In the genomic region with DNA sequence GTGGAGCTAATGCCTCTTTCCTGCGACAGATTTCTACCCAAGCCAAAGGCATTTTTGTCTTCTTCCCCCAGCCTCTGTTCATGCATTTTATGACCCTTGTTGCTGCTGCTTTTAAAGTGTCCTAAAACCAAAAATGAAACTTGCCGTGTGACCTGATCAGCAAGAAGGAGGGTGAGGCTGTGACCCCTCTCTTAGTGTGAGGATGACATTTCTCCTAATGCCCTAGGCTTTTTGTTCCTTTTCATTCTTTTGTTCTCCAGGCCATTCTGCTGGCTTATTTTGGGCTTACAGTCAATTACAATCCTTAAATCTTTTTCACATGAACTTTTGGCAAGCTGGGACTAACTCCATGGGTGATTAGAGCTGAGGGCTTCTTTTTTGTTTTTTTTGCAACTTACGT, we compare ENCODE assay signal across 11 cellular contexts. TPM values are rescaled to one million over a fixed set of nuclear protein-coding genes. Genes with fewer than 3 reads are reported as not detected.
DNase-seq lines count a peak whose midpoint lies in the region; ATAC-seq lines count a peak whose summit lies in the region.
"Had no signal": no experiment of that assay in that cellular context is flagged by ENCODE, and none has a peak within 500 bp of the region (broad histone marks: within the 10 kb centered on the region; RNA-seq: fewer than 3 reads in every experiment).

No MANE protein-coding gene starts in this region.

- H3K27ac ChIP-seq in right cardiac atrium (ENCODE audit: low read length) = no peak overlapping the region

- peaks cover 14% of the 10 kb centered on the region for H3K4me1 ChIP-seq in right cardiac atrium (ENCODE audit: control insufficient read depth, insufficient read depth, low read length)

- intact Hi-C loops in activated CD4-positive, alpha-beta memory T cell treated with anti-CD3 and anti-CD28 coated beads for 36 hours (cut with micrococcal nuclease) = no loop called here
- intact Hi-C loops in right cardiac atrium (cut with DNase I) = no loop called here

- H3K27ac Mint-ChIP-seq in T-helper 17 cell = peak overlapping the region; percentile 65
- H3K27ac Mint-ChIP-seq in stimulated activated effector memory CD8-positive, alpha-beta T cell treated with anti-CD3 and anti-CD28 coated beads, Interleukin-12 subunit alpha, Interleukin-12 subunit beta, amount 100 ng/mL, for 72 hours = peak overlapping the region; percentile 68
- no peak overlapping the region for H3K27ac Mint-ChIP-seq in activated CD4-positive, alpha-beta memory T cell treated with anti-CD3 and anti-CD28 coated beads for 36 hours

- H3K4me3 Mint-ChIP-seq in T-helper 17 cell = no peak overlapping the region
- H3K4me3 Mint-ChIP-seq in stimulated activated effector memory CD8-positive, alpha-beta T cell treated with anti-CD3 and anti-CD28 coated beads, Interleukin-12 subunit alpha, Interleukin-12 subunit beta, amount 100 ng/mL, for 72 hours = no peak overlapping the region
- no peak overlapping the region for H3K4me3 Mint-ChIP-seq in activated CD4-positive, alpha-beta memory T cell treated with anti-CD3 and anti-CD28 coated beads for 36 hours

- 52% methylated on average over 3 of the region's 3 CpGs for WGBS in right cardiac atrium

- no peak overlapping the region for H3K4me3 ChIP-seq in right cardiac atrium (ENCODE audit: low read length)
- H3K4me3 ChIP-seq: ovary had no signal

- no peaks in the 10 kb centered on the region for H3K27me3 Mint-ChIP-seq in T-helper 17 cell
- no peaks in the 10 kb centered on the region for H3K27me3 Mint-ChIP-seq in activated CD4-positive, alpha-beta memory T cell treated with anti-CD3 and anti-CD28 coated beads for 36 hours

- POLR2A ChIA-PET in activated CD4-positive, alpha-beta memory T cell treated with anti-CD3 and anti-CD28 coated beads for 36 hours (lab: Charles Lee) = no interaction called here

- no peaks in the 10 kb centered on the region for H3K9me3 ChIP-seq in T-helper 17 cell (ENCODE audit: control insufficient read depth, low read length, poor library complexity, severe bottlenecking)
- no peaks in the 10 kb centered on the region for H3K9me3 ChIP-seq in right cardiac atrium (ENCODE audit: control insufficient read depth, low read length)
- H3K9me3 ChIP-seq: ovary had no signal

- CTCF ChIA-PET in activated CD4-positive, alpha-beta memory T cell treated with anti-CD3 and anti-CD28 coated beads for 36 hours (lab: Charles Lee) = no interaction called here

- H3K27me3 ChIP-seq in right cardiac atrium (ENCODE audit: control insufficient read depth, insufficient read depth) = no peaks in the 10 kb centered on the region
- H3K27me3 ChIP-seq: ovary had no signal

- H3K36me3 Mint-ChIP-seq in T-helper 17 cell (ENCODE audit: low read depth) = peaks cover 9% of the 10 kb centered on the region
- no peaks in the 10 kb centered on the region for H3K36me3 Mint-ChIP-seq in stimulated activated effector memory CD8-positive, alpha-beta T cell treated with anti-CD3 and anti-CD28 coated beads, Interleukin-12 subunit alpha, Interleukin-12 subunit beta, amount 100 ng/mL, for 72 hours
- peaks cover 7% of the 10 kb centered on the region for H3K36me3 Mint-ChIP-seq in activated CD4-positive, alpha-beta memory T cell treated with anti-CD3 and anti-CD28 coated beads for 36 hours

- no peaks in the 10 kb centered on the region for H3K9me3 Mint-ChIP-seq in stimulated activated effector memory CD8-positive, alpha-beta T cell treated with anti-CD3 and anti-CD28 coated beads, Interleukin-12 subunit alpha, Interleukin-12 subunit beta, amount 100 ng/mL, for 72 hours
- no peaks in the 10 kb centered on the region for H3K9me3 Mint-ChIP-seq in activated CD4-positive, alpha-beta memory T cell treated with anti-CD3 and anti-CD28 coated beads for 36 hours

- peaks cover 24% of the 10 kb centered on the region for H3K4me1 Mint-ChIP-seq in T-helper 17 cell
- peaks cover 46% of the 10 kb centered on the region for H3K4me1 Mint-ChIP-seq in stimulated activated effector memory CD8-positive, alpha-beta T cell treated with anti-CD3 and anti-CD28 coated beads, Interleukin-12 subunit alpha, Interleukin-12 subunit beta, amount 100 ng/mL, for 72 hours
- H3K4me1 Mint-ChIP-seq in activated CD4-positive, alpha-beta memory T cell treated with anti-CD3 and anti-CD28 coated beads for 36 hours (ENCODE audit: low read depth) = peaks cover 18% of the 10 kb centered on the region

- no peak for DNase-seq in T-helper 17 cell
- DNase-seq in stimulated activated effector memory CD8-positive, alpha-beta T cell treated with anti-CD3 and anti-CD28 coated beads, Interleukin-12 subunit alpha, Interleukin-12 subunit beta, amount 100 ng/mL, for 72 hours (ENCODE audit: low spot score in 2 of 2) = no peak
- no peak for DNase-seq in activated CD4-positive, alpha-beta memory T cell treated with anti-CD3 and anti-CD28 coated beads for 36 hours
- DNase-seq in dermis blood vessel endothelial cell = no peak
- no peak for DNase-seq in right cardiac atrium
- DNase-seq: H7, ovary had no signal

- ATAC-seq in GM18909 (IDR thresholded peaks at IDR 0.05; ENCODE audit: poor library complexity, unreplicated experiment) (peak; percentile 81), HG02623 (IDR thresholded peaks at IDR 0.05; ENCODE audit: unreplicated experiment) (peak; percentile 64), T-helper 17 cell (no peak), right cardiac atrium (no peak), GM19455 (IDR thresholded peaks at IDR 0.05; ENCODE audit: unreplicated experiment) (no peak)
- no peak for ATAC-seq in stimulated activated effector memory CD8-positive, alpha-beta T cell treated with anti-CD3 and anti-CD28 coated beads, Interleukin-12 subunit alpha, Interleukin-12 subunit beta, amount 100 ng/mL, for 72 hours

RNA-seq across cellular contexts. Expression of a gene that starts 34.4 kb away (rescaled TPM):
- 1 to 10 TPM in 1 of 2 donors, not detected in 1; 1.5 TPM for total RNA-seq in T-helper 17 cell
- not detected for total RNA-seq in activated CD4-positive, alpha-beta memory T cell treated with anti-CD3 and anti-CD28 coated beads for 36 hours
- total RNA-seq in dermis blood vessel endothelial cell = 0.51 TPM in 1 of 2 replicates, not detected in the other
- 1 to 10 TPM in 3 of 4 donors, under 1 TPM in 1; 0.65 to 1.7 (median 1.4) TPM for total RNA-seq in right cardiac atrium
- 0.54 TPM for polyA plus RNA-seq in right cardiac atrium
- total RNA-seq: H7, MCF 10A had no signal

Comparison
In these comparisons a context has a peak if more than half of its experiments do, and no peak if none do; other contexts are left out.
1. ATAC-seq: peak in GM18909 (single experiment) and HG02623 (single experiment); none in T-helper 17 cell (single experiment), stimulated activated effector memory CD8-positive, alpha-beta T cell treated with anti-CD3 and anti-CD28 coated beads, Interleukin-12 subunit alpha, Interleukin-12 subunit beta, amount 100 ng/mL, for 72 hours (single experiment), right cardiac atrium (0 of 2) and GM19455 (single experiment).